12 cellular contexts compared by ENCODE assay signal in genomic region chr2:203998195-203998804, GRCh38.
DNase-seq lines count a peak whose midpoint lies in the region; ATAC-seq and TF ChIP-seq lines count a peak whose summit lies in the region.
"Had no signal": no experiment of that assay in that cellular context is flagged by ENCODE, and none has a peak within 500 bp of the region (broad histone marks: within the 10 kb centered on the region; RNA-seq: fewer than 3 reads in every experiment).

No MANE protein-coding gene starts in this region.

- no peaks in the 10 kb centered on the region for H3K9me3 ChIP-seq in upper lobe of left lung
- H3K9me3 ChIP-seq in ovary: no peaks in the 10 kb centered on the region
- H3K9me3 ChIP-seq: SK-N-SH had no signal

- H3K4me3 ChIP-seq in upper lobe of left lung: no peak overlapping the region
- H3K4me3 ChIP-seq in ovary: no peak overlapping the region
- H3K4me3 ChIP-seq: hepatocyte, lung had no signal

- peak overlapping the region; percentile 94 for H3K27ac Mint-ChIP-seq in activated naive CD4-positive, alpha-beta T cell treated with anti-CD3 and anti-CD28 coated beads, Interleukin-2, amount 50 U/mL, for 24 hours
- H3K27ac Mint-ChIP-seq in activated T-helper 2 cell treated with anti-CD3 and anti-CD28 coated beads, Interferon-gamma antibody, Interleukin-2, Interleukin-4, amounts not matched to agents 10 μg/mL and 5 μg/mL and 100 μg/mL, durations not matched to agents 14 hours and 24 hours and 36 hours: peak overlapping the region; percentile 77

- H3K4me1 Mint-ChIP-seq in activated naive CD4-positive, alpha-beta T cell treated with anti-CD3 and anti-CD28 coated beads, Interleukin-2, amount 50 U/mL, for 24 hours: peaks cover 73% of the 10 kb centered on the region
- H3K4me1 Mint-ChIP-seq in activated T-helper 2 cell treated with anti-CD3 and anti-CD28 coated beads, Interferon-gamma antibody, Interleukin-2, Interleukin-4, amounts not matched to agents 10 μg/mL and 5 μg/mL and 100 μg/mL, durations not matched to agents 14 hours and 24 hours and 36 hours (ENCODE audit: low read depth): peaks cover 65% of the 10 kb centered on the region

- H3K4me3 Mint-ChIP-seq in activated naive CD4-positive, alpha-beta T cell treated with anti-CD3 and anti-CD28 coated beads, Interleukin-2, amount 50 U/mL, for 24 hours: peak overlapping the region; percentile 68
- peak overlapping the region; percentile 24 for H3K4me3 Mint-ChIP-seq in activated T-helper 2 cell treated with anti-CD3 and anti-CD28 coated beads, Interferon-gamma antibody, Interleukin-2, Interleukin-4, amounts not matched to agents 10 μg/mL and 5 μg/mL and 100 μg/mL, durations not matched to agents 14 hours and 24 hours and 36 hours (ENCODE audit: low read depth)

- H3K36me3 ChIP-seq in upper lobe of left lung: no peaks in the 10 kb centered on the region
- no peaks in the 10 kb centered on the region for H3K36me3 ChIP-seq in ovary

- 61% methylated on average over 3 of the region's 3 CpGs for WGBS in upper lobe of left lung, 2 donors
- 54 to 62% (median 55%) methylated on average over 3 of the region's 3 CpGs for WGBS in ovary, 3 donors

- H3K27me3 Mint-ChIP-seq in activated naive CD4-positive, alpha-beta T cell treated with anti-CD3 and anti-CD28 coated beads, Interleukin-2, amount 50 U/mL, for 24 hours: no peaks in the 10 kb centered on the region
- no peaks in the 10 kb centered on the region for H3K27me3 Mint-ChIP-seq in activated T-helper 2 cell treated with anti-CD3 and anti-CD28 coated beads, Interferon-gamma antibody, Interleukin-2, Interleukin-4, amounts not matched to agents 10 μg/mL and 5 μg/mL and 100 μg/mL, durations not matched to agents 14 hours and 24 hours and 36 hours (ENCODE audit: low read depth)

- peaks cover 3% of the 10 kb centered on the region for H3K36me3 Mint-ChIP-seq in activated naive CD4-positive, alpha-beta T cell treated with anti-CD3 and anti-CD28 coated beads, Interleukin-2, amount 50 U/mL, for 24 hours
- H3K36me3 Mint-ChIP-seq in activated T-helper 2 cell treated with anti-CD3 and anti-CD28 coated beads, Interferon-gamma antibody, Interleukin-2, Interleukin-4, amounts not matched to agents 10 μg/mL and 5 μg/mL and 100 μg/mL, durations not matched to agents 14 hours and 24 hours and 36 hours (ENCODE audit: low read depth): peaks cover 9% of the 10 kb centered on the region

- TF ChIP-seq POLR2A in upper lobe of left lung (IDR thresholded peaks at IDR 0.05) (no peak), ovary (IDR thresholded peaks at IDR 0.05) (no peak)

- no peak for DNase-seq in activated naive CD4-positive, alpha-beta T cell treated with Interleukin-2 at 50 U/mL for 16 hours
- no peak for DNase-seq in activated T-helper 2 cell treated with anti-CD3 and anti-CD28 coated beads, Interferon-gamma antibody, Interleukin-2, Interleukin-4, amounts not matched to agents 10 μg/mL and 5 μg/mL and 100 μg/mL, durations not matched to agents 14 hours and 24 hours and 36 hours (ENCODE audit: low spot score)
- DNase-seq in fibroblast of peridontal ligament (ENCODE audit: extremely low read depth) (peak; percentile 74), upper lobe of left lung (no peak), NCI-H526 treated with DMSO at 0.1 percent for 48 hours (lab: John Stamatoyannopoulos, UW) (no peak), ovary (no peak)
- DNase-seq: H7, SK-N-SH had no signal

- H3K4me1 ChIP-seq in upper lobe of left lung (peaks cover 0 to 13% (median 3%) of the 10 kb centered on the region in 4 donors), ovary (ENCODE audit: insufficient read depth) (no peaks in the 10 kb centered on the region)

- no peak for TF ChIP-seq CTCF in upper lobe of left lung (IDR thresholded peaks at IDR 0.05)
- TF ChIP-seq CTCF in ovary (IDR thresholded peaks at IDR 0.05): no peak

- intact Hi-C loops in activated T-helper 2 cell treated with anti-CD3 and anti-CD28 coated beads, Interferon-gamma antibody, Interleukin-2, Interleukin-4, amounts not matched to agents 10 μg/mL and 5 μg/mL and 100 μg/mL, durations not matched to agents 14 hours and 24 hours and 36 hours (cut with micrococcal nuclease): loop anchor here (1.0 to 5.0 kb wide), 9 partner anchors 15 to 166 kb away; no protein-coding TSS in a partner anchor
- intact Hi-C loops in ovary (cut with DNase I): no loop called here

- peak; percentile 37 to 54 for ATAC-seq in upper lobe of left lung (ENCODE audit: low FRiP score in 2 of 2)
- no peak for ATAC-seq in GM21528 (IDR thresholded peaks at IDR 0.05; ENCODE audit: low FRiP score, unreplicated experiment)

- peaks cover 17% of the 10 kb centered on the region for H3K9me3 Mint-ChIP-seq in activated naive CD4-positive, alpha-beta T cell treated with anti-CD3 and anti-CD28 coated beads, Interleukin-2, amount 50 U/mL, for 24 hours
- H3K9me3 Mint-ChIP-seq in activated T-helper 2 cell treated with anti-CD3 and anti-CD28 coated beads, Interferon-gamma antibody, Interleukin-2, Interleukin-4, amounts not matched to agents 10 μg/mL and 5 μg/mL and 100 μg/mL, durations not matched to agents 14 hours and 24 hours and 36 hours: peaks cover 14% of the 10 kb centered on the region

- H3K27ac ChIP-seq in upper lobe of left lung (no peak overlapping the region), ovary (no peak overlapping the region)
- H3K27ac ChIP-seq: hepatocyte had no signal

- no peaks in the 10 kb centered on the region for H3K27me3 ChIP-seq in upper lobe of left lung
- no peaks in the 10 kb centered on the region for H3K27me3 ChIP-seq in ovary

- TF ChIP-seq EP300 in upper lobe of left lung (IDR thresholded peaks at IDR 0.05): no peak
- TF ChIP-seq EP300 in ovary (IDR thresholded peaks at IDR 0.05): no peak
